In genomic region chr11:15816270-15816871, GRCh38 we compare ENCODE assay signal across 9 cellular contexts.
A peak's percentile ranks its signal among the peaks of the same experiment; 100 is the strongest.
DNase-seq lines count a peak whose midpoint lies in the region; ATAC-seq and TF ChIP-seq lines count a peak whose summit lies in the region.
"Had no signal": no experiment of that assay in that cellular context is flagged by ENCODE, and none has a peak within 500 bp of the region (broad histone marks: within the 10 kb centered on the region; RNA-seq: fewer than 3 reads in every experiment).

No MANE protein-coding gene starts in this region.

- TF ChIP-seq CTCF in coronary artery (IDR thresholded peaks at IDR 0.05), result no peak
- no peak for TF ChIP-seq CTCF in nephron (IDR thresholded peaks at IDR 0.05; ENCODE audit: unreplicated experiment in 3 of 3)
- no peak for TF ChIP-seq CTCF in endothelial cell (IDR thresholded peaks at IDR 0.05; ENCODE audit: unreplicated experiment)

- ATAC-seq in HG03571 (IDR thresholded peaks at IDR 0.05; ENCODE audit: unreplicated experiment) (no peak), HG02840 (IDR thresholded peaks at IDR 0.05; ENCODE audit: low FRiP score, unreplicated experiment) (no peak)

- peaks cover 46% of the 10 kb centered on the region for H3K4me1 Mint-ChIP-seq in nephron
- H3K4me1 Mint-ChIP-seq in activated naive CD4-positive, alpha-beta T cell treated with anti-CD3 and anti-CD28 coated beads, Interleukin-2, amount 10 ng/mL, durations not matched to agents 7 days and 5 days, result no peaks in the 10 kb centered on the region
- peaks cover 6% of the 10 kb centered on the region for H3K4me1 Mint-ChIP-seq in endothelial cell (ENCODE audit: unreplicated experiment)
- H3K4me1 Mint-ChIP-seq: memory B cell had no signal

- H3K27me3 Mint-ChIP-seq in nephron (ENCODE audit: low read depth) (peaks cover 9% of the 10 kb centered on the region), endothelial cell (ENCODE audit: unreplicated experiment) (peaks cover 2% of the 10 kb centered on the region)
- H3K27me3 Mint-ChIP-seq in activated naive CD4-positive, alpha-beta T cell treated with anti-CD3 and anti-CD28 coated beads, Interleukin-2, amount 10 ng/mL, durations not matched to agents 7 days and 5 days, result peaks cover 3% of the 10 kb centered on the region
- H3K27me3 Mint-ChIP-seq: memory B cell had no signal

- DNase-seq in Caki2 (ENCODE audit: low read depth) (peak; percentile 8), NCI-H2196 (lab: John Stamatoyannopoulos, UW; ENCODE audit: unreplicated experiment) (peak; percentile 56), coronary artery (ENCODE audit: low spot score) (no peak), endothelial cell (ENCODE audit: low spot score) (no peak)
- DNase-seq in activated naive CD4-positive, alpha-beta T cell treated with anti-CD3 and anti-CD28 coated beads, Interleukin-2, amount 10 ng/mL, durations not matched to agents 7 days and 5 days, result no peak

- in situ Hi-C loops in Caki2 (cut with HindIII; ENCODE audit: low pct_unique_long_range_greater_than_20kb, low sequenced_read_pairs), result no loop called here

- H3K27ac ChIP-seq in coronary artery, result peak overlapping the region; percentile 44 to 77

- no peak overlapping the region for H3K4me3 Mint-ChIP-seq in nephron
- H3K4me3 Mint-ChIP-seq in activated naive CD4-positive, alpha-beta T cell treated with anti-CD3 and anti-CD28 coated beads, Interleukin-2, amount 10 ng/mL, durations not matched to agents 7 days and 5 days, result no peak overlapping the region
- no peak overlapping the region for H3K4me3 Mint-ChIP-seq in endothelial cell (ENCODE audit: unreplicated experiment)
- H3K4me3 Mint-ChIP-seq: memory B cell had no signal

- peak overlapping the region; percentile 8 for H3K4me3 ChIP-seq in coronary artery

- H3K27ac Mint-ChIP-seq in nephron, result peak overlapping the region; percentile 53 to 67 (median 61)
- H3K27ac Mint-ChIP-seq in activated naive CD4-positive, alpha-beta T cell treated with anti-CD3 and anti-CD28 coated beads, Interleukin-2, amount 10 ng/mL, durations not matched to agents 7 days and 5 days, result no peak overlapping the region
- H3K27ac Mint-ChIP-seq in endothelial cell (ENCODE audit: unreplicated experiment), result no peak overlapping the region
- H3K27ac Mint-ChIP-seq: memory B cell had no signal

- peaks cover 4% of the 10 kb centered on the region for H3K36me3 Mint-ChIP-seq in nephron (ENCODE audit: low read depth)
- no peaks in the 10 kb centered on the region for H3K36me3 Mint-ChIP-seq in activated naive CD4-positive, alpha-beta T cell treated with anti-CD3 and anti-CD28 coated beads, Interleukin-2, amount 10 ng/mL, durations not matched to agents 7 days and 5 days
- H3K36me3 Mint-ChIP-seq in endothelial cell (ENCODE audit: low read depth, unreplicated experiment), result no peaks in the 10 kb centered on the region
- H3K36me3 Mint-ChIP-seq: memory B cell had no signal

- H3K9me3 Mint-ChIP-seq in nephron (peaks cover 18% of the 10 kb centered on the region), endothelial cell (ENCODE audit: unreplicated experiment) (no peaks in the 10 kb centered on the region)
- no peaks in the 10 kb centered on the region for H3K9me3 Mint-ChIP-seq in activated naive CD4-positive, alpha-beta T cell treated with anti-CD3 and anti-CD28 coated beads, Interleukin-2, amount 10 ng/mL, durations not matched to agents 7 days and 5 days

- CTCF ChIA-PET in activated naive CD4-positive, alpha-beta T cell treated with anti-CD3 and anti-CD28 coated beads, Interleukin-2, amount 10 ng/mL, durations not matched to agents 7 days and 5 days (lab: Charles Lee), result no interaction called here

Comparison
In these comparisons a context has a peak if more than half of its experiments do, and no peak if none do; other contexts are left out.
1. DNase-seq: peak in Caki2 (single experiment) and NCI-H2196 (single experiment); none in coronary artery (single experiment), activated naive CD4-positive, alpha-beta T cell treated with anti-CD3 and anti-CD28 coated beads, Interleukin-2, amount 10 ng/mL, durations not matched to agents 7 days and 5 days (single experiment) and endothelial cell (single experiment).
2. H3K27ac Mint-ChIP-seq: peak in nephron (3 of 3); none in activated naive CD4-positive, alpha-beta T cell treated with anti-CD3 and anti-CD28 coated beads, Interleukin-2, amount 10 ng/mL, durations not matched to agents 7 days and 5 days (single experiment) and endothelial cell (single experiment).